ENCODE assay signal across 14 cellular contexts in genomic region chr5:158451203-158451982, GRCh38.
A peak's percentile ranks its signal among the peaks of the same experiment; 100 is the strongest.
DNase-seq lines count a peak whose midpoint lies in the region; ATAC-seq and TF ChIP-seq lines count a peak whose summit lies in the region.
"Had no signal": no experiment of that assay in that cellular context is flagged by ENCODE, and none has a peak within 500 bp of the region (broad histone marks: within the 10 kb centered on the region; RNA-seq: fewer than 3 reads in every experiment).

No MANE protein-coding gene starts in this region.

- POLR2A ChIA-PET in activated CD4-positive, alpha-beta memory T cell treated with anti-CD3 and anti-CD28 coated beads, Interleukin-2, amount 10 ng/mL, durations not matched to agents 7 days and 5 days (lab: Charles Lee), result no interaction called here

- H3K4me1 Mint-ChIP-seq in activated CD4-positive, alpha-beta memory T cell treated with anti-CD3 and anti-CD28 coated beads, Interleukin-2, amount 10 ng/mL, durations not matched to agents 7 days and 5 days, result no peaks in the 10 kb centered on the region
- H3K4me1 Mint-ChIP-seq: activated naive CD8-positive, alpha-beta T cell treated with anti-CD3 and anti-CD28 coated beads, Interleukin-2, amount 10 ng/mL, durations not matched to agents 7 days and 5 days; CD4-positive, CD25-positive, alpha-beta regulatory T cell had no signal

- H3K9me3 Mint-ChIP-seq in activated CD4-positive, alpha-beta memory T cell treated with anti-CD3 and anti-CD28 coated beads, Interleukin-2, amount 10 ng/mL, durations not matched to agents 7 days and 5 days, result peaks cover 2% of the 10 kb centered on the region
- H3K9me3 Mint-ChIP-seq: memory B cell had no signal

- no peaks in the 10 kb centered on the region for H3K36me3 Mint-ChIP-seq in activated CD4-positive, alpha-beta memory T cell treated with anti-CD3 and anti-CD28 coated beads, Interleukin-2, amount 10 ng/mL, durations not matched to agents 7 days and 5 days (ENCODE audit: low read depth)
- H3K36me3 Mint-ChIP-seq: activated naive CD8-positive, alpha-beta T cell treated with anti-CD3 and anti-CD28 coated beads, Interleukin-2, amount 10 ng/mL, durations not matched to agents 7 days and 5 days; CD4-positive, CD25-positive, alpha-beta regulatory T cell; memory B cell had no signal

- no peak for TF ChIP-seq POLR2A in spleen (IDR thresholded peaks at IDR 0.05)

- TF ChIP-seq CTCF in spleen (IDR thresholded peaks at IDR 0.05 in 8 of 11, conservative IDR thresholded peaks at IDR 0.05 in 3 of 11), result no peak

- CTCF ChIA-PET in activated CD4-positive, alpha-beta memory T cell treated with anti-CD3 and anti-CD28 coated beads, Interleukin-2, amount 10 ng/mL, durations not matched to agents 7 days and 5 days (lab: Charles Lee), result interaction anchor here (0.5 kb wide), 1 partner anchor 99 kb away, joined by 3 read pairs; no protein-coding TSS in a partner anchor

- ATAC-seq in right cardiac atrium (peak; percentile 85 to 89), sciatic nerve (peak; percentile 84), GM19452 (IDR thresholded peaks at IDR 0.05; ENCODE audit: unreplicated experiment) (no peak)

- no peak overlapping the region for H3K4me3 ChIP-seq in right cardiac atrium (ENCODE audit: low read length)
- H3K4me3 ChIP-seq in spleen, result no peak overlapping the region
- H3K4me3 ChIP-seq: stomach had no signal

- 35% methylated on average over 8 of the region's 8 CpGs for WGBS in right cardiac atrium
- 79 to 93% (median 87%) methylated on average over 8 of the region's 8 CpGs for WGBS in spleen, 5 donors

- intact Hi-C loops in right cardiac atrium (cut with DNase I), result no loop called here
- intact Hi-C loops in sciatic nerve (cut with DNase I), result no loop called here
- intact Hi-C loops in spleen (cut with DNase I; ENCODE audit: low total_unique reads), result no loop called here

- H3K4me3 Mint-ChIP-seq in activated CD4-positive, alpha-beta memory T cell treated with anti-CD3 and anti-CD28 coated beads, Interleukin-2, amount 10 ng/mL, durations not matched to agents 7 days and 5 days, result no peak overlapping the region
- H3K4me3 Mint-ChIP-seq: activated naive CD8-positive, alpha-beta T cell treated with anti-CD3 and anti-CD28 coated beads, Interleukin-2, amount 10 ng/mL, durations not matched to agents 7 days and 5 days; CD4-positive, CD25-positive, alpha-beta regulatory T cell; memory B cell had no signal

- no peaks in the 10 kb centered on the region for H3K9me3 ChIP-seq in right cardiac atrium (ENCODE audit: control insufficient read depth, low read length)
- H3K9me3 ChIP-seq in spleen, result peaks cover 0 to 2% (median 0%) of the 10 kb centered on the region in 8 donors

- H3K27me3 ChIP-seq in right cardiac atrium (ENCODE audit: control insufficient read depth, insufficient read depth), result no peaks in the 10 kb centered on the region
- H3K27me3 ChIP-seq in spleen (replicated peaks in 1 of 7), result no peaks in the 10 kb centered on the region
- H3K27me3 ChIP-seq: stomach had no signal

- H3K4me1 ChIP-seq in right cardiac atrium (ENCODE audit: control insufficient read depth, insufficient read depth, low read length), result peaks cover 2% of the 10 kb centered on the region
- H3K4me1 ChIP-seq in spleen, result no peaks in the 10 kb centered on the region
- H3K4me1 ChIP-seq: stomach had no signal

- no peaks in the 10 kb centered on the region for H3K36me3 ChIP-seq in spleen
- H3K36me3 ChIP-seq: stomach had no signal

- H3K27ac Mint-ChIP-seq in activated CD4-positive, alpha-beta memory T cell treated with anti-CD3 and anti-CD28 coated beads, Interleukin-2, amount 10 ng/mL, durations not matched to agents 7 days and 5 days, result no peak overlapping the region
- H3K27ac Mint-ChIP-seq: activated naive CD8-positive, alpha-beta T cell treated with anti-CD3 and anti-CD28 coated beads, Interleukin-2, amount 10 ng/mL, durations not matched to agents 7 days and 5 days; CD4-positive, CD25-positive, alpha-beta regulatory T cell; memory B cell had no signal

- DNase-seq in HCEC 1CT (peak; percentile 38), astrocyte of the hippocampus (ENCODE audit: low read depth, low spot score) (peak; percentile 73), right cardiac atrium (peak; percentile 73 to 82 (median 76)), sciatic nerve (ENCODE audit: low spot score) (no peak), spleen (no peak), NAMALWA (ENCODE audit: low spot score) (no peak)
- DNase-seq in activated CD4-positive, alpha-beta memory T cell treated with anti-CD3 and anti-CD28 coated beads, Interleukin-2, amount 10 ng/mL, durations not matched to agents 7 days and 5 days, result no peak
- DNase-seq: activated naive CD8-positive, alpha-beta T cell treated with anti-CD3 and anti-CD28 coated beads, Interleukin-2, amount 10 ng/mL, durations not matched to agents 7 days and 5 days; CD4-positive, CD25-positive, alpha-beta regulatory T cell; SIG-M5; stimulated activated CD4-positive, alpha-beta T cell treated with anti-CD3 and anti-CD28 coated beads, Interleukin-1b, Interleukin-23, amount 100 ng/mL, for 48 hours; stomach had no signal

- H3K27ac ChIP-seq in right cardiac atrium (ENCODE audit: low read length) (no peak overlapping the region), spleen (no peak overlapping the region)
- H3K27ac ChIP-seq: stomach had no signal

- H3K27me3 Mint-ChIP-seq in activated CD4-positive, alpha-beta memory T cell treated with anti-CD3 and anti-CD28 coated beads, Interleukin-2, amount 10 ng/mL, durations not matched to agents 7 days and 5 days, result no peaks in the 10 kb centered on the region
- H3K27me3 Mint-ChIP-seq: activated naive CD8-positive, alpha-beta T cell treated with anti-CD3 and anti-CD28 coated beads, Interleukin-2, amount 10 ng/mL, durations not matched to agents 7 days and 5 days had no signal

Comparison
In these comparisons a context has a peak if more than half of its experiments do, and no peak if none do; other contexts are left out.
1. DNase-seq: peak in HCEC 1CT (single experiment), astrocyte of the hippocampus (single experiment) and right cardiac atrium (3 of 3); none in sciatic nerve (single experiment), activated CD4-positive, alpha-beta memory T cell treated with anti-CD3 and anti-CD28 coated beads, Interleukin-2, amount 10 ng/mL, durations not matched to agents 7 days and 5 days (single experiment), spleen (single experiment) and NAMALWA (single experiment).